Comparison of ENCODE assay signal across 8 cellular contexts in the genomic region with DNA sequence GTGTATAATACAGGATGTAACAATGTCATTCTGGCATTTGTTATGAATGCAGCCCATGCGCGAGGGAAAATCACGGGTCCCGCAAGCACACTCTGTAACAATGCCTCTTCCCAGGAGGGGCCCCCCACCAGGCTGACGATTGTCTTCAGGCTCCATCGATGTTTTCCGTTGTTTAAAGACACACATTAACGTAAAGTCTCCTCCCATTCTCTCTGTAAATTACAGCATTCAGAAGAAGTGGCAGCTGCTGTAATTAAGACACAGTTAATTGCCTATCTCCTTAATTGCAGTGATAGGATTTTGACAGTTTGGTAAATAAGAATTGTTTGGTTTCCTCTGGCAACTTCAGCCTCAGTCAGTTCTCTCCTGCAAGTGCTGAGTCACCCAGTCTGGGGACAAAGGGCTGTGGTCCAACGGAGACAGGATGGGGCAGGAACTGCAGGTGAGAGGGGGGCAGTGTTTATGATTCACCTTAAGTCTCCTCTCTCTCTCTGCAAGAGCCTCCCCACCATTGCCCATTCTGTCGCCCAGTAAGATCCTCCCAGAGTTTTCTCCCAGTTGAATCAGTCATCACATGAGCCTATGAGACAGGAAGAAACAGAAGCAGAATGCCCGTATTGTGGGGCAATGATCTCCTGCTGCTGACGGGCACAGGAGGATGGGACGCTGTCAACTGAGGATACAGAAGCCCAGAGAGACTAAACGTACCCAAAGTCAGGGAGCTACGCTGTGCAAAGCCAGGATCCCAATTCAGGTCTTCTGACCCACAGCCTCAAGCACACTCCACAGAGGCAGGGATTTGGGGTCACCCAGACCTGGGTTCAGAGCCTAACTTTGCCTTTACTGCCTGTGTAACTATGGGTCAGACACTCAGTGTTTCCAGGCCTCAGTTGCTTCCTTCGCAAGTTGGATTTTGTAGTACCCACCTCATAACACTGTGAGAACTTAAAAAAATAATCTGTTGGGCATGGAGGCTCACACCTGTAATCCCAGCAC.
DNase-seq lines count a peak whose midpoint lies in the region; ATAC-seq and TF ChIP-seq lines count a peak whose summit lies in the region.

No MANE protein-coding gene starts in this region.

- H3K4me3 ChIP-seq in endodermal cell (ENCODE audit: low read length): no peak overlapping the region

- H3K27ac ChIP-seq in endodermal cell (ENCODE audit: low read depth, low read length): peak overlapping the region; percentile 45

- peak overlapping the region; percentile 88 for H3K27ac Mint-ChIP-seq in endodermal cell

- H3K4me1 Mint-ChIP-seq in endodermal cell: peaks cover 40% of the 10 kb centered on the region

- peaks cover 5% of the 10 kb centered on the region for H3K4me1 ChIP-seq in endodermal cell (ENCODE audit: control insufficient read depth, insufficient read depth, low read length)

- peak; percentile 10 for DNase-seq in activated naive CD4-positive, alpha-beta T cell treated with Interleukin-2 at 50 U/mL for 16 hours
- no peak for DNase-seq in activated naive CD4-positive, alpha-beta T cell (lab: John Stamatoyannopoulos, UW)
- DNase-seq in NOMO-1 treated with dmso at 0.1 percent for 144 hours (lab: John Stamatoyannopoulos, UW; ENCODE audit: unreplicated experiment) (peak; percentile 41), endodermal cell (peak; percentile 89), pons (ENCODE audit: low spot score) (peak; percentile 70), RKO (ENCODE audit: low spot score) (no peak)

- WGBS in endodermal cell (ENCODE audit: insufficient coverage in 1 of 2, insufficient read length in 1 of 2), 2 experiments: 29 to 51% methylated on average over 11 to 16 of the region's 16 CpGs

- ATAC-seq in GM18502 (IDR thresholded peaks at IDR 0.05; ENCODE audit: poor library complexity, unreplicated experiment) (no peak), GM21529 (IDR thresholded peaks at IDR 0.05; ENCODE audit: unreplicated experiment) (no peak)

- no peak overlapping the region for H3K9ac ChIP-seq in endodermal cell (ENCODE audit: extremely low read depth, low read length, poor library complexity, severe bottlenecking)

- TF ChIP-seq CTCF in endodermal cell (conservative IDR thresholded peaks at IDR 0.05): no peak

- no peaks in the 10 kb centered on the region for H3K27me3 ChIP-seq in endodermal cell (ENCODE audit: control insufficient read depth, insufficient read depth, low read length, poor library complexity, severe bottlenecking)

- no peaks in the 10 kb centered on the region for H3K36me3 ChIP-seq in endodermal cell (ENCODE audit: control insufficient read depth, insufficient read depth, low read length)

- no peaks in the 10 kb centered on the region for H3K27me3 Mint-ChIP-seq in endodermal cell (ENCODE audit: insufficient read depth)

- no peaks in the 10 kb centered on the region for H3K9me3 ChIP-seq in endodermal cell (ENCODE audit: control insufficient read depth, low read length)

- no peaks in the 10 kb centered on the region for H3K9me3 Mint-ChIP-seq in endodermal cell

- no peaks in the 10 kb centered on the region for H3K36me3 Mint-ChIP-seq in endodermal cell (ENCODE audit: low read depth)

- H3K4me3 Mint-ChIP-seq in endodermal cell: peak overlapping the region; percentile 16

Comparison
In these comparisons a context has a peak if more than half of its experiments do, and no peak if none do; other contexts are left out.
1. DNase-seq: peak in activated naive CD4-positive, alpha-beta T cell treated with Interleukin-2 at 50 U/mL for 16 hours (single experiment), NOMO-1 treated with dmso at 0.1 percent for 144 hours (single experiment), endodermal cell (single experiment) and pons (single experiment); none in activated naive CD4-positive, alpha-beta T cell (0 of 4) and RKO (single experiment).